In the genomic region with DNA sequence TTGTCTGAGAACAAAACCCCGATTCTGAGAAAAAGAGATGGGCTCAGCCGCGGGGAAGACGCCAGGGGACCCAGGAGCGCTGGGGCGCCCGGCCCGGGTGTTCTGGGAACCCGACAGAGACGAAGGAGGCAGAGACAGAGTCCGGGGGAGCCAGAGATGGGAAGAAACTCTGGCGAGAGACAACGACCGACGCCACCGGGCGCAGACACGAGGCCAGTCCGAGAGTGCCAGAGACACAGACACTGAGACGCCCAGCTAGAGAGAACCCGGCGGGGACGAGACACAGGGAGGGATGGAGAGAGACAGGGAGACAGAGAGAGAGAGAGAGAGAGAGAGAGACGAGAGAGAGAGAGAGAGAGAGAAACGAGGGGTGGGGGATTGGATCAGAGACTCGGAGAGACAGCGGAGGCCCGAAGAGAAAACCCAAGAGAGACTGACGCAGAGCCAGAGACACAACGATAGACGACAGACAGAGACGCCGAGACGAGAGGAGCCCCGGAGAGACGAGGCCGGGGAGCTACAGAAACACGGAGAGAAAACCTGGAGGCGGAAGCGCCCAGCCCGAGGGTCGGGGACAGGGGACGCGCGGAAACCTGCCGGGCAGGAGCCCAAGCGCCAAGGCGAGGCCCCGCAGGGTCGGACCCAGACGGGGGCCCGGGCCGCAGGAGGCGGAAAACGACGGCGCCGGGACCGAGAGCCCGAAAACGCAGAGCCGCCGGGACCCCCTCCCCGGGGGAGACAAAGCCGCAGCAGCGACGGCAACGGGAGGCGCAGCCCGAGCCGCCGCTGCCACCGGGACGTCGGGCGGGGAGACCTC, we compare ENCODE assay signal across 12 cellular contexts. TPM values are rescaled to one million over a fixed set of nuclear protein-coding genes. Genes with fewer than 3 reads are reported as not detected.
A peak's percentile ranks its signal among the peaks of the same experiment; 100 is the strongest.
DNase-seq lines count a peak whose midpoint lies in the region; ATAC-seq lines count a peak whose summit lies in the region.
"Had no signal": no experiment of that assay in that cellular context is flagged by ENCODE, and none has a peak within 500 bp of the region (broad histone marks: within the 10 kb centered on the region; RNA-seq: fewer than 3 reads in every experiment).

No MANE protein-coding gene starts in this region.

- no peak overlapping the region for H3K27ac ChIP-seq in esophagus (ENCODE audit: low read depth in 2 of 2, low read length in 1 of 2)
- H3K27ac ChIP-seq: left lung had no signal

- H3K27me3 ChIP-seq in MG63 (peaks cover 14% of the 10 kb centered on the region), esophagus (ENCODE audit: control insufficient read depth in 1 of 2, insufficient read depth in 2 of 2, low read length in 2 of 2) (peaks cover 0 to 26% of the 10 kb centered on the region in 2 donors)

- DNase-seq in NCI-H748 (lab: John Stamatoyannopoulos, UW; ENCODE audit: unreplicated experiment): peak; percentile 29
- no peak for DNase-seq in NCI-H748 treated with DMSO at 0.1 percent for 48 hours (lab: John Stamatoyannopoulos, UW)
- no peak for DNase-seq in MG63
- peak; percentile 62 for DNase-seq in retina
- no peak for DNase-seq in stimulated activated naive CD4-positive, alpha-beta T cell (lab: John Stamatoyannopoulos, UW)
- no peak for DNase-seq in NCI-H446 treated with DMSO at 0.1 percent for 48 hours (lab: John Stamatoyannopoulos, UW)
- DNase-seq: OCI-M1; stimulated activated CD4-positive, alpha-beta T cell treated with anti-CD3 and anti-CD28 coated beads, Interleukin-4, amount 100 ng/mL, for 1 hour had no signal

- H3K4me1 ChIP-seq in esophagus (ENCODE audit: control insufficient read depth in 2 of 2, insufficient read depth in 2 of 2, low read length in 1 of 2): peaks cover 9 to 12% of the 10 kb centered on the region in 2 donors

- H3K36me3 ChIP-seq in MG63 (no peaks in the 10 kb centered on the region), esophagus (ENCODE audit: control insufficient read depth in 2 of 2, insufficient read depth in 2 of 2, low read length in 1 of 2) (no peaks in the 10 kb centered on the region)
- H3K36me3 ChIP-seq: left lung had no signal

- peak overlapping the region; percentile 27 for H3K4me3 ChIP-seq in MG63
- H3K4me3 ChIP-seq in esophagus (ENCODE audit: low read depth in 1 of 2, low read length in 2 of 2): peak overlapping the region; percentile 14 to 38

- 4% methylated on average over 66 to 76 of the region's 76 CpGs for WGBS in esophagus, 2 donors

- no peak for ATAC-seq in GM21423 (IDR thresholded peaks at IDR 0.05; ENCODE audit: unreplicated experiment)
- ATAC-seq: left lung had no signal

- H3K9me3 ChIP-seq in MG63 (no peaks in the 10 kb centered on the region), esophagus (ENCODE audit: control insufficient read depth in 2 of 2, insufficient read depth in 1 of 2, low read depth in 1 of 2, low read length in 1 of 2) (peaks cover 0 to 5% of the 10 kb centered on the region in 2 donors)
- H3K9me3 ChIP-seq: left lung had no signal

RNA-seq across cellular contexts. Expression of gene NR5A1, which starts 3.3 kb away (rescaled TPM):
- total RNA-seq in MG63 (2014; rRNA removed; shearing (Covaris generic); ENCODE audit: low replicate concordance): not detected in 2 replicates
- under 1 TPM in 1 of 2 donors, not detected in 1; 0.02 TPM for polyA plus RNA-seq in esophagus
- total RNA-seq: activated CD8-positive, alpha-beta memory T cell treated with anti-CD3 and anti-CD28 coated beads for 36 hours had no signal

RNA-seq across cellular contexts. Expression of gene ADGRD2, which starts 53.7 kb away (rescaled TPM):
- not detected in 2 replicates for total RNA-seq in MG63 (2014; rRNA removed; shearing (Covaris generic); ENCODE audit: low replicate concordance)
- under 1 TPM in 1 of 2 donors, not detected in 1; 0.02 TPM for polyA plus RNA-seq in esophagus
- total RNA-seq: activated CD8-positive, alpha-beta memory T cell treated with anti-CD3 and anti-CD28 coated beads for 36 hours; left lung had no signal

Comparison
In these comparisons a context has a peak if more than half of its experiments do, and no peak if none do; other contexts are left out.
1. DNase-seq: peak in NCI-H748 (single experiment) and retina (single experiment); none in NCI-H748 treated with DMSO at 0.1 percent for 48 hours (single experiment), MG63 (single experiment), stimulated activated naive CD4-positive, alpha-beta T cell (0 of 6) and NCI-H446 treated with DMSO at 0.1 percent for 48 hours (single experiment).